ENCODE assay signal across 16 cellular contexts in genomic region chr21:15749868-15750174, GRCh38. TPM values are rescaled to one million over a fixed set of nuclear protein-coding genes. Genes with fewer than 3 reads are reported as not detected.
DNase-seq lines count a peak whose midpoint lies in the region; ATAC-seq and TF ChIP-seq lines count a peak whose summit lies in the region.
"Had no signal": no experiment of that assay in that cellular context is flagged by ENCODE, and none has a peak within 500 bp of the region (broad histone marks: within the 10 kb centered on the region; RNA-seq: fewer than 3 reads in every experiment).

No MANE protein-coding gene starts in this region.

- TF ChIP-seq CTCF in left ventricle myocardium inferior (IDR thresholded peaks at IDR 0.05; ENCODE audit: borderline replicate concordance) (no peak), right lobe of liver (IDR thresholded peaks at IDR 0.05) (no peak), stomach (IDR thresholded peaks at IDR 0.05) (no peak)

- peak overlapping the region; percentile 90 for H3K27ac Mint-ChIP-seq in central memory CD8-positive, alpha-beta T cell (ENCODE audit: low read depth)
- H3K27ac Mint-ChIP-seq in activated naive CD8-positive, alpha-beta T cell treated with anti-CD3 and anti-CD28 coated beads, Interleukin-2, amount 50 U/mL, for 24 hours: no peak overlapping the region
- H3K27ac Mint-ChIP-seq: stimulated activated naive CD8-positive, alpha-beta T cell treated with anti-CD3 and anti-CD28 coated beads, Interleukin-15, Interleukin-2, amounts not matched to agents 100 ng/mL and 50 ng/mL, for 24 hours; T-helper 1 cell treated with Interleukin-12 subunit alpha and Interleukin-12 subunit beta and Interleukin-4 antibody, amounts not matched to agents 30 μg/mL and 1 μg/mL, for 36 hours had no signal

- peaks cover 74% of the 10 kb centered on the region for H3K4me1 Mint-ChIP-seq in central memory CD8-positive, alpha-beta T cell
- H3K4me1 Mint-ChIP-seq in activated naive CD8-positive, alpha-beta T cell treated with anti-CD3 and anti-CD28 coated beads, Interleukin-2, amount 50 U/mL, for 24 hours: peaks cover 70% of the 10 kb centered on the region

- intact Hi-C loops in left cardiac atrium (cut with DNase I) (no loop called here), left ventricle myocardium inferior (cut with micrococcal nuclease) (no loop called here), right lobe of liver (cut with DNase I) (no loop called here), stomach (cut with DNase I; ENCODE audit: low total_unique reads) (no loop called here)

- H3K9me3 ChIP-seq in left ventricle myocardium inferior (replicated peaks) (no peaks in the 10 kb centered on the region), right lobe of liver (no peaks in the 10 kb centered on the region), stomach (no peaks in the 10 kb centered on the region)
- H3K9me3 ChIP-seq: ascending aorta, esophagus squamous epithelium had no signal

- ATAC-seq in left cardiac atrium (peak; percentile 39 to 61), right lobe of liver (peak; percentile 84 to 90 (median 87))
- no peak for ATAC-seq in central memory CD8-positive, alpha-beta T cell (replicated peaks; ENCODE audit: extremely low read depth, poor library complexity, severe bottlenecking)
- ATAC-seq in activated naive CD8-positive, alpha-beta T cell treated with anti-CD3 and anti-CD28 coated beads, Interleukin-2, amount 50 U/mL, for 24 hours: no peak

- H3K36me3 ChIP-seq in left ventricle myocardium inferior (no peaks in the 10 kb centered on the region), right lobe of liver (no peaks in the 10 kb centered on the region), stomach (no peaks in the 10 kb centered on the region)
- H3K36me3 ChIP-seq: ascending aorta, esophagus squamous epithelium had no signal

- DNase-seq in left cardiac atrium (no peak), left ventricle myocardium inferior (no peak), right lobe of liver (peak in 1 of 3 donors; percentile 62), stomach (no peak), hepatic stellate cell (ENCODE audit: low spot score) (no peak), anterior cingulate cortex (lab: John Stamatoyannopoulos, UW) (no peak)
- no peak for DNase-seq in central memory CD8-positive, alpha-beta T cell (ENCODE audit: low spot score in 2 of 2)
- DNase-seq in activated naive CD8-positive, alpha-beta T cell treated with anti-CD3 and anti-CD28 coated beads, Interleukin-2, amount 50 U/mL, for 24 hours: no peak
- DNase-seq: activated CD4-positive, CD25-positive, alpha-beta regulatory T cell; esophagus squamous epithelium; GDM1; hypothalamus; NCI-H1417 treated with DMSO at 0.1 percent for 48 hours had no signal

- WGBS in right lobe of liver (ENCODE audit: insufficient coverage, low coverage, low lambda C conversion rate, missing lambda C conversion rate): 25% methylated on average over 2 of the region's 2 CpGs
- WGBS in stomach, 5 donors: 25 to 43% (median 33%) methylated on average over 2 of the region's 2 CpGs

- H3K9me3 Mint-ChIP-seq in central memory CD8-positive, alpha-beta T cell: no peaks in the 10 kb centered on the region
- no peaks in the 10 kb centered on the region for H3K9me3 Mint-ChIP-seq in activated naive CD8-positive, alpha-beta T cell treated with anti-CD3 and anti-CD28 coated beads, Interleukin-2, amount 50 U/mL, for 24 hours
- H3K9me3 Mint-ChIP-seq: stimulated activated naive CD8-positive, alpha-beta T cell treated with anti-CD3 and anti-CD28 coated beads, Interleukin-15, Interleukin-2, amounts not matched to agents 100 ng/mL and 50 ng/mL, for 24 hours; T-helper 1 cell treated with Interleukin-12 subunit alpha and Interleukin-12 subunit beta and Interleukin-4 antibody, amounts not matched to agents 30 μg/mL and 1 μg/mL, for 36 hours had no signal

- peak overlapping the region; percentile 61 for H3K4me3 Mint-ChIP-seq in central memory CD8-positive, alpha-beta T cell
- no peak overlapping the region for H3K4me3 Mint-ChIP-seq in activated naive CD8-positive, alpha-beta T cell treated with anti-CD3 and anti-CD28 coated beads, Interleukin-2, amount 50 U/mL, for 24 hours
- H3K4me3 Mint-ChIP-seq: stimulated activated naive CD8-positive, alpha-beta T cell treated with anti-CD3 and anti-CD28 coated beads, Interleukin-15, Interleukin-2, amounts not matched to agents 100 ng/mL and 50 ng/mL, for 24 hours; T-helper 1 cell treated with Interleukin-12 subunit alpha and Interleukin-12 subunit beta and Interleukin-4 antibody, amounts not matched to agents 30 μg/mL and 1 μg/mL, for 36 hours had no signal

- H3K27me3 ChIP-seq in left ventricle myocardium inferior (ENCODE audit: low read depth) (no peaks in the 10 kb centered on the region), right lobe of liver (no peaks in the 10 kb centered on the region), stomach (no peaks in the 10 kb centered on the region)
- H3K27me3 ChIP-seq: ascending aorta, esophagus squamous epithelium had no signal

- peaks cover 12% of the 10 kb centered on the region for H3K36me3 Mint-ChIP-seq in central memory CD8-positive, alpha-beta T cell (ENCODE audit: insufficient read depth)
- H3K36me3 Mint-ChIP-seq in activated naive CD8-positive, alpha-beta T cell treated with anti-CD3 and anti-CD28 coated beads, Interleukin-2, amount 50 U/mL, for 24 hours (ENCODE audit: low read depth): peaks cover 7% of the 10 kb centered on the region

- H3K4me3 ChIP-seq in left ventricle myocardium inferior (no peak overlapping the region), right lobe of liver (no peak overlapping the region), stomach (no peak overlapping the region)
- H3K4me3 ChIP-seq: ascending aorta, esophagus squamous epithelium had no signal

- no peak for TF ChIP-seq EP300 in stomach (IDR thresholded peaks at IDR 0.05)

- H3K27me3 Mint-ChIP-seq in central memory CD8-positive, alpha-beta T cell: no peaks in the 10 kb centered on the region
- H3K27me3 Mint-ChIP-seq in activated naive CD8-positive, alpha-beta T cell treated with anti-CD3 and anti-CD28 coated beads, Interleukin-2, amount 50 U/mL, for 24 hours: no peaks in the 10 kb centered on the region
- H3K27me3 Mint-ChIP-seq: stimulated activated naive CD8-positive, alpha-beta T cell treated with anti-CD3 and anti-CD28 coated beads, Interleukin-15, Interleukin-2, amounts not matched to agents 100 ng/mL and 50 ng/mL, for 24 hours had no signal

- H3K4me1 ChIP-seq in left ventricle myocardium inferior (peaks cover 72% of the 10 kb centered on the region), right lobe of liver (peaks cover 0 to 36% (median 13%) of the 10 kb centered on the region in 4 donors), stomach (peaks cover 47 to 77% (median 64%) of the 10 kb centered on the region in 4 donors)

- TF ChIP-seq POLR2A in right lobe of liver (IDR thresholded peaks at IDR 0.05): no peak
- no peak for TF ChIP-seq POLR2A in stomach (IDR thresholded peaks at IDR 0.05)

- no peak overlapping the region for H3K27ac ChIP-seq in left ventricle myocardium inferior (replicated peaks)
- no peak overlapping the region for H3K27ac ChIP-seq in right lobe of liver
- peak overlapping the region in 3 of 5 donors; percentile 15 to 53 (median 25) for H3K27ac ChIP-seq in stomach
- H3K27ac ChIP-seq: ascending aorta, esophagus squamous epithelium had no signal

RNA-seq across cellular contexts. Expression of gene USP25, which starts 20.0 kb away (rescaled TPM):
- total RNA-seq in left cardiac atrium: 10 to 100 TPM; 39.4 to 56.8 TPM
- 53.2 TPM for total RNA-seq in left ventricle myocardium inferior
- total RNA-seq in right lobe of liver: 10 to 100 TPM; 14.7 to 22.7 (median 18.7) TPM
- 10 to 100 TPM; 19.8 to 91.6 (median 33.9) TPM for total RNA-seq in stomach
- polyA plus RNA-seq in stomach: 10 to 100 TPM in 1 of 3 donors, 1 to 10 TPM in 2; 8.2 to 14.2 (median 9.1) TPM

Comparison
In these comparisons a context has a peak if more than half of its experiments do, and no peak if none do; other contexts are left out.
1. ATAC-seq: peak in left cardiac atrium (2 of 2) and right lobe of liver (4 of 4); none in central memory CD8-positive, alpha-beta T cell (single experiment) and activated naive CD8-positive, alpha-beta T cell treated with anti-CD3 and anti-CD28 coated beads, Interleukin-2, amount 50 U/mL, for 24 hours (single experiment).
2. H3K27ac ChIP-seq: peak in stomach (3 of 5); none in left ventricle myocardium inferior (single experiment) and right lobe of liver (0 of 3).